In the genomic region with DNA sequence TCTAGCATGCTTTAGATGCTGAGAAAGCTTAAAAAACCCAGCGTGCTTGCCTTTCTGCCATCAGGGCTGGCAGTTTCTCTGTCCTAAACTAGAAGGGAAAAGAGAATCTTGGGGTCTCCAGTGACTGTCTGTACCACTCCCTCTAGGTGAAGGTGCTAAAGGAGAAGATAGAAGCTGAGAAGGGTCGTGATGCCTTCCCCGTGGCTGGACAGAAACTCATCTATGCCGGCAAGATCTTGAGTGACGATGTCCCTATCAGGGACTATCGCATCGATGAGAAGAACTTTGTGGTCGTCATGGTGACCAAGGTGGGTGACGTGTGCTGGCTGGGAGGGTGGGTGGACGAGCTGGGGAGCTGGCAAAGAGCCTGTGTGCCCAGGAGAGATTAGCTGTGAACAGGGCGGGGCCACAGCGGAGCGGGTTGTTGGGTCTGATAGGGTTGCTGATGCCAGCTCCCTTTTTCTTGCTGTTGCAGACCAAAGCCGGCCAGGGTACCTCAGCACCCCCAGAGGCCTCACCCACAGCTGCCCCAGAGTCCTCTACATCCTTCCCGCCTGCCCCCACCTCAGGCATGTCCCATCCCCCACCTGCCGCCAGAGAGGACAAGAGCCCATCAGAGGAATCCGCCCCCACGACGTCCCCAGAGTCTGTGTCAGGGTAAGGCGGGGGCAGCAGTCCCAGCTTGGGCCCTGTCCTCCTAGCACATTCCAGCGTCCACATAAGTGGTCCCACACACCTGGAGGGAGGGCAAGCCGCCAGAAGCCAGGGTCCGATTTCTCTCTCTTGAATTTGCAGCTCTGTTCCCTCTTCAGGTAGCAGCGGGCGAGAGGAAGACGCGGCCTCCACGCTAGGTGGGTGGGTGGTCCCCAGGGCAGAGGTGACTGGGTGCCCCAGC, we compare ENCODE assay signal across 11 cellular contexts. TPM values are rescaled to one million over a fixed set of nuclear protein-coding genes. Genes with fewer than 3 reads are reported as not detected.
A peak's percentile ranks its signal among the peaks of the same experiment; 100 is the strongest.
DNase-seq lines count a peak whose midpoint lies in the region; ATAC-seq and TF ChIP-seq lines count a peak whose summit lies in the region.
"Had no signal": no experiment of that assay in that cellular context is flagged by ENCODE, and none has a peak within 500 bp of the region (broad histone marks: within the 10 kb centered on the region; RNA-seq: fewer than 3 reads in every experiment).

No MANE protein-coding gene starts in this region.

- peak overlapping the region; percentile 76; the same call in 1 of the 2 replicates for H3K4me3 ChIP-seq in PC-3 (ENCODE audit: low read length)
- H3K4me3 ChIP-seq in skeletal muscle satellite cell (ENCODE audit: low read length) = no peak overlapping the region
- H3K4me3 ChIP-seq: SJSA1 had no signal

- peaks cover 5% of the 10 kb centered on the region for H4K20me1 ChIP-seq in PC-3 (ENCODE audit: low read length)

- H3K4me1 ChIP-seq in PC-3 (ENCODE audit: insufficient read depth, low read length) (peaks cover 21% of the 10 kb centered on the region), skeletal muscle satellite cell (ENCODE audit: control insufficient read depth, insufficient read depth, low read length) (peaks cover 36% of the 10 kb centered on the region)
- H3K4me1 ChIP-seq: foreskin keratinocyte had no signal

- no peaks in the 10 kb centered on the region for H3K9me2 ChIP-seq in PC-3 (replicated peaks; ENCODE audit: low read length)

- TF ChIP-seq CTCF in PC-3 (conservative IDR thresholded peaks at IDR 0.05; ENCODE audit: low read depth, low read length) = no peak
- no peak for TF ChIP-seq CTCF in endothelial cell (IDR thresholded peaks at IDR 0.05; ENCODE audit: unreplicated experiment)
- no peak for TF ChIP-seq CTCF in omental fat pad (IDR thresholded peaks at IDR 0.05)

- no peaks in the 10 kb centered on the region for H3K9me3 Mint-ChIP-seq in activated T-cell treated with anti-CD3 and anti-CD28 coated beads, Interleukin-2, amount 50 U/mL, for 72 hours
- no peaks in the 10 kb centered on the region for H3K9me3 Mint-ChIP-seq in endothelial cell (ENCODE audit: unreplicated experiment)

- peaks cover 22% of the 10 kb centered on the region for H3F3A ChIP-seq in PC-3 (ENCODE audit: low read length, unreplicated experiment)

- peaks cover 37% of the 10 kb centered on the region for H3K79me2 ChIP-seq in PC-3 (ENCODE audit: low read length)

- no peaks in the 10 kb centered on the region for H3K27me3 ChIP-seq in PC-3 (ENCODE audit: low read length)
- H3K27me3 ChIP-seq in skeletal muscle satellite cell (ENCODE audit: control insufficient read depth, insufficient read depth, low read length) = no peaks in the 10 kb centered on the region
- H3K27me3 ChIP-seq: BE2C, foreskin keratinocyte, SJSA1 had no signal

- no peak overlapping the region for H2AFZ ChIP-seq in PC-3 (ENCODE audit: low read length)

- H3K4me2 ChIP-seq in PC-3 (ENCODE audit: low read length) (peak overlapping the region; percentile 89), skeletal muscle satellite cell (ENCODE audit: low read length) (peak overlapping the region; percentile 93)

- H3K27me3 Mint-ChIP-seq in activated T-cell treated with anti-CD3 and anti-CD28 coated beads, Interleukin-2, amount 50 U/mL, for 72 hours (ENCODE audit: low read depth) = no peaks in the 10 kb centered on the region
- H3K27me3 Mint-ChIP-seq in endothelial cell (ENCODE audit: unreplicated experiment) = peaks cover 13% of the 10 kb centered on the region

- POLR2A ChIA-PET in PC-3 (lab: Charles Lee; ENCODE audit: unreplicated experiment) = no interaction called here

- H3K9me3 ChIP-seq in PC-3 (ENCODE audit: low read length) (no peaks in the 10 kb centered on the region), skeletal muscle satellite cell (replicated peaks; ENCODE audit: low read length) (no peaks in the 10 kb centered on the region)
- H3K9me3 ChIP-seq: BE2C, SJSA1 had no signal

- no peak for ATAC-seq in activated T-cell treated with anti-CD3 and anti-CD28 coated beads, Interleukin-2, amount 50 U/mL, for 72 hours (replicated peaks in 1 of 2)
- ATAC-seq in PC-3 (no peak), HG03139 (IDR thresholded peaks at IDR 0.05; ENCODE audit: unreplicated experiment) (no peak), omental fat pad (ENCODE audit: low FRiP score) (no peak)
- ATAC-seq: foreskin keratinocyte had no signal

- no peak overlapping the region for H3K27ac ChIP-seq in PC-3 (ENCODE audit: low read length)
- H3K27ac ChIP-seq: SJSA1 had no signal

- H3K36me3 ChIP-seq in PC-3 (ENCODE audit: low read depth, low read length) (peaks cover 47% of the 10 kb centered on the region), skeletal muscle satellite cell (ENCODE audit: insufficient read depth, low read length) (peaks cover 60% of the 10 kb centered on the region)

- intact Hi-C loops in PC-3 (cut with micrococcal nuclease) = no loop called here

- CTCF ChIA-PET in PC-3 (lab: Charles Lee) = no interaction called here

- no peak for DNase-seq in activated T-cell treated with anti-CD3 and anti-CD28 coated beads, Interleukin-2, amount 50 U/mL, for 72 hours
- DNase-seq in activated T-cell treated with anti-CD3 and anti-CD28 coated beads for 4 hours = no peak
- no peak for DNase-seq in PC-3
- DNase-seq in endothelial cell (ENCODE audit: low spot score) = no peak
- DNase-seq in omental fat pad (ENCODE audit: low spot score) = no peak
- DNase-seq in HuH-7 (ENCODE audit: low spot score) = no peak
- DNase-seq: BE2C, foreskin keratinocyte had no signal

- H3K36me3 Mint-ChIP-seq in activated T-cell treated with anti-CD3 and anti-CD28 coated beads, Interleukin-2, amount 50 U/mL, for 72 hours (ENCODE audit: insufficient read depth in 2 of 2) = peaks cover 18 to 48% of the 10 kb centered on the region in 2 donors
- peaks cover 43% of the 10 kb centered on the region for H3K36me3 Mint-ChIP-seq in endothelial cell (ENCODE audit: low read depth, unreplicated experiment)

- H3K9ac ChIP-seq in PC-3 (ENCODE audit: low read length) (peak overlapping the region; percentile 90; the same call in 1 of the 2 replicates), skeletal muscle satellite cell (ENCODE audit: low read depth, low read length) (no peak overlapping the region)

- H3K4me1 Mint-ChIP-seq in activated T-cell treated with anti-CD3 and anti-CD28 coated beads, Interleukin-2, amount 50 U/mL, for 72 hours (ENCODE audit: low read depth) = peaks cover 55% of the 10 kb centered on the region
- peaks cover 14% of the 10 kb centered on the region for H3K4me1 Mint-ChIP-seq in endothelial cell (ENCODE audit: unreplicated experiment)

- H3K27ac Mint-ChIP-seq in activated T-cell treated with anti-CD3 and anti-CD28 coated beads, Interleukin-2, amount 50 U/mL, for 72 hours = peak overlapping the region; percentile 38
- no peak overlapping the region for H3K27ac Mint-ChIP-seq in endothelial cell (ENCODE audit: unreplicated experiment)

- peak overlapping the region in 1 of 2 donors; percentile 47 for H3K4me3 Mint-ChIP-seq in activated T-cell treated with anti-CD3 and anti-CD28 coated beads, Interleukin-2, amount 50 U/mL, for 72 hours
- H3K4me3 Mint-ChIP-seq in endothelial cell (ENCODE audit: unreplicated experiment) = peak overlapping the region; percentile 65

- no TSS peak for BruUV-seq in PC-3 (replicated peaks; lab: Mats Ljungman, UMichigan)

RNA-seq across cellular contexts. Expression of gene RAD23A, which starts 2.3 kb away (rescaled TPM):
- 100 to 1,000 TPM; 159 to 189 TPM for total RNA-seq in activated T-cell treated with anti-CD3 and anti-CD28 coated beads, Interleukin-2, amount 50 U/mL, for 72 hours
- total RNA-seq in PC-3 (2014; rRNA removed) (389 and 418 TPM in 2 replicates), endothelial cell (ENCODE audit: unreplicated experiment) (44.7 TPM), omental fat pad (100 to 1,000 TPM in 1 of 4 donors, 10 to 100 TPM in 3; 65.6 to 119 (median 91.1) TPM)
- total RNA-seq in skeletal muscle satellite cell (2012; rRNA removed) = 95.3 and 119 TPM in 2 replicates

RNA-seq across cellular contexts. Expression of gene GADD45GIP1, which starts 9.1 kb away (rescaled TPM):
- total RNA-seq in activated T-cell treated with anti-CD3 and anti-CD28 coated beads, Interleukin-2, amount 50 U/mL, for 72 hours = 10 to 100 TPM; 15.9 to 16.4 TPM
- total RNA-seq in PC-3 (2014; rRNA removed) (219 and 352 TPM in 2 replicates), endothelial cell (ENCODE audit: unreplicated experiment) (20.8 TPM), omental fat pad (10 to 100 TPM; 27.2 to 37.7 (median 32.8) TPM)
- total RNA-seq in skeletal muscle satellite cell (2012; rRNA removed) = 21.3 and 26.4 TPM in 2 replicates

RNA-seq across cellular contexts. Expression of gene CALR, which starts 9.5 kb away (rescaled TPM):
- 100 to 1,000 TPM; 458 to 489 TPM for total RNA-seq in activated T-cell treated with anti-CD3 and anti-CD28 coated beads, Interleukin-2, amount 50 U/mL, for 72 hours
- 2,022 and 2,043 TPM in 2 replicates for total RNA-seq in PC-3 (2014; rRNA removed)
- 963 TPM for total RNA-seq in endothelial cell (ENCODE audit: unreplicated experiment)
- 2,097 and 2,142 TPM in 2 replicates for total RNA-seq in skeletal muscle satellite cell (2012; rRNA removed)
- 100 to 1,000 TPM; 349 to 570 (median 439) TPM for total RNA-seq in omental fat pad

RNA-seq across cellular contexts. Expression of gene FARSA, which starts 14.4 kb away (rescaled TPM):
- total RNA-seq in activated T-cell treated with anti-CD3 and anti-CD28 coated beads, Interleukin-2, amount 50 U/mL, for 72 hours = 10 to 100 TPM; 63.4 to 70.4 TPM
- total RNA-seq in PC-3 (2014; rRNA removed) (194 and 339 TPM in 2 replicates), endothelial cell (ENCODE audit: unreplicated experiment) (45.8 TPM), omental fat pad (10 to 100 TPM; 31.1 to 61.1 (median 38.2) TPM)
- 86.7 and 94.8 TPM in 2 replicates for total RNA-seq in skeletal muscle satellite cell (2012; rRNA removed)

RNA-seq across cellular contexts. Expression of gene DAND5, which starts 21.4 kb away (rescaled TPM):
- under 1 TPM; 0.12 to 0.32 TPM for total RNA-seq in activated T-cell treated with anti-CD3 and anti-CD28 coated beads, Interleukin-2, amount 50 U/mL, for 72 hours
- total RNA-seq in PC-3 (2014; rRNA removed) (0.55 and 1.1 TPM in 2 replicates), endothelial cell (ENCODE audit: unreplicated experiment) (0.69 TPM), omental fat pad (under 1 TPM in 1 of 4 donors, not detected in 3; 0.56 TPM)
- total RNA-seq in skeletal muscle satellite cell (2012; rRNA removed) = not detected in 2 replicates
- total RNA-seq: SJSA1 had no signal
